Comparison of ENCODE assay signal across 23 cellular contexts in genomic region chr2:12257476-12257875, GRCh38.
"Had no signal": no experiment of that assay in that cellular context is flagged by ENCODE, and none has a peak within 500 bp of the region (broad histone marks: within the 10 kb centered on the region; RNA-seq: fewer than 3 reads in every experiment).

No MANE protein-coding gene starts in this region.

- ATAC-seq: activated CD4-positive, CD25-positive, alpha-beta regulatory T cell treated with anti-CD3 and anti-CD28 coated beads, Interleukin-2, amount 50 U/mL, for 24 hours; activated CD8-positive, alpha-beta memory T cell treated with anti-CD3 and anti-CD28 coated beads, Interleukin-2, amount 10 ng/mL, durations not matched to agents 7 days and 5 days; activated CD8-positive, alpha-beta T cell treated with anti-CD3 and anti-CD28 coated beads for 36 hours; activated naive CD8-positive, alpha-beta T cell treated with anti-CD3 and anti-CD28 coated beads, Interleukin-2, amount 50 U/mL, for 24 hours; foreskin keratinocyte; naive thymus-derived CD4-positive, alpha-beta T cell; T-helper 17 cell had no signal

- FAIRE-seq: keratinocyte had no signal

- H2AFZ ChIP-seq: neural progenitor cell had no signal

- H3K9ac ChIP-seq: neural progenitor cell had no signal

- H3K4me3 ChIP-seq: breast epithelium, coronary artery, esophagus muscularis mucosa, neural progenitor cell, upper lobe of left lung had no signal

- H3K27me3 ChIP-seq: breast epithelium, esophagus muscularis mucosa, foreskin keratinocyte, neural progenitor cell, upper lobe of left lung had no signal

- H3K27ac ChIP-seq: breast epithelium, coronary artery, esophagus muscularis mucosa, foreskin keratinocyte, neural progenitor cell, upper lobe of left lung had no signal

- H3K9me3 ChIP-seq: breast epithelium, esophagus muscularis mucosa, upper lobe of left lung had no signal

- H3K36me3 Mint-ChIP-seq: neural progenitor cell had no signal

- H3K9me3 Mint-ChIP-seq: activated naive CD8-positive, alpha-beta T cell treated with anti-CD3 and anti-CD28 coated beads, Interleukin-2, amount 50 U/mL, for 24 hours; neural progenitor cell had no signal

- H3K27me3 Mint-ChIP-seq: activated CD8-positive, alpha-beta T cell treated with anti-CD3 and anti-CD28 coated beads for 36 hours; T-helper 17 cell had no signal

- H3K4me2 ChIP-seq: neural progenitor cell had no signal

- H3K36me3 ChIP-seq: breast epithelium, esophagus muscularis mucosa, neural progenitor cell, upper lobe of left lung had no signal

- H3K4me1 ChIP-seq: breast epithelium, foreskin keratinocyte, upper lobe of left lung had no signal

- H3K27ac Mint-ChIP-seq: activated CD4-positive, alpha-beta T cell treated with anti-CD3 and anti-CD28 coated beads, Interleukin-2, amount 10 ng/mL, durations not matched to agents 7 days and 5 days; activated CD8-positive, alpha-beta memory T cell treated with anti-CD3 and anti-CD28 coated beads, Interleukin-2, amount 10 ng/mL, durations not matched to agents 7 days and 5 days; activated CD8-positive, alpha-beta T cell treated with anti-CD3 and anti-CD28 coated beads for 36 hours; activated naive CD8-positive, alpha-beta T cell treated with anti-CD3 and anti-CD28 coated beads, Interleukin-2, amount 50 U/mL, for 24 hours; naive thymus-derived CD4-positive, alpha-beta T cell; neural progenitor cell; T-helper 17 cell had no signal

- DNase-seq: activated CD4-positive, alpha-beta T cell treated with anti-CD3 and anti-CD28 coated beads, Interleukin-2, amount 10 ng/mL, durations not matched to agents 7 days and 5 days; activated CD8-positive, alpha-beta memory T cell treated with anti-CD3 and anti-CD28 coated beads, Interleukin-2, amount 10 ng/mL, durations not matched to agents 7 days and 5 days; activated CD8-positive, alpha-beta T cell treated with anti-CD3 and anti-CD28 coated beads for 36 hours; activated effector memory CD4-positive, alpha-beta T cell treated with anti-CD3 and anti-CD28 coated beads, Interleukin-2, amount 50 U/mL, for 16 hours; activated naive CD4-positive, alpha-beta T cell treated with anti-CD3 and anti-CD28 coated beads, Interleukin-2, amount 50 U/mL, for 16 hours; activated naive CD8-positive, alpha-beta T cell treated with anti-CD3 and anti-CD28 coated beads, Interleukin-2, amount 50 U/mL, for 24 hours; activated T-cell treated with anti-CD3 and anti-CD28 coated beads for 4 hours; cerebellar nuclear complex; foreskin keratinocyte; naive thymus-derived CD4-positive, alpha-beta T cell; posterior cingulate gyrus; stimulated activated CD4-positive, alpha-beta T cell treated with anti-CD3 and anti-CD28 coated beads, Interleukin-2, amount 100 ng/mL, for 48 hours; stimulated activated CD8-positive, alpha-beta memory T cell treated with anti-CD3 and anti-CD28 coated beads, Interleukin-4, amount 100 ng/mL, for 48 hours; stimulated activated naive CD4-positive, alpha-beta T cell; SW 1271; T-helper 17 cell; upper lobe of left lung had no signal

- H3K4me1 Mint-ChIP-seq: activated CD4-positive, alpha-beta T cell treated with anti-CD3 and anti-CD28 coated beads, Interleukin-2, amount 10 ng/mL, durations not matched to agents 7 days and 5 days; activated CD8-positive, alpha-beta memory T cell treated with anti-CD3 and anti-CD28 coated beads, Interleukin-2, amount 10 ng/mL, durations not matched to agents 7 days and 5 days had no signal

- H3K4me3 Mint-ChIP-seq: activated CD4-positive, alpha-beta T cell treated with anti-CD3 and anti-CD28 coated beads, Interleukin-2, amount 10 ng/mL, durations not matched to agents 7 days and 5 days; activated CD8-positive, alpha-beta memory T cell treated with anti-CD3 and anti-CD28 coated beads, Interleukin-2, amount 10 ng/mL, durations not matched to agents 7 days and 5 days; activated CD8-positive, alpha-beta T cell treated with anti-CD3 and anti-CD28 coated beads for 36 hours; activated naive CD8-positive, alpha-beta T cell treated with anti-CD3 and anti-CD28 coated beads, Interleukin-2, amount 50 U/mL, for 24 hours; naive thymus-derived CD4-positive, alpha-beta T cell; neural progenitor cell; T-helper 17 cell had no signal
